In the genomic region with DNA sequence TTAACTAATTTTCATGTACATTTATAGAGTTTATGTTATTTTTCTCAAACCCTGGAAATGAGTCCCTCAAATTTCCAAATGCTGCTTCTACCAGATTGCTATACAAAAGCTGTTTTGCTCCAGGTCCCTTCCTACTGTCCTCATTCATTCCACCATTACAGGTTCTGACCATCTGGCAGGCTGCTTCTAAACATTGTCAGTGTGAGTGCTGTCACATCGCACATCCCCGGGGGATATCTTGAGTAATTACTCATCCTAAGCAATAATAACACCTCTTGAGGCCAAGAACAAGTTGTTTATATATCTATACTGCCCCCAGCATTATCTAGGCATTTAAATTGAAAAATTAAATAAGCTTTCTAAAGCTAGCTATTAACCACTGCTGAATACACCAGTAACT, we compare ENCODE assay signal across 17 cellular contexts.
"Had no signal": no experiment of that assay in that cellular context is flagged by ENCODE, and none has a peak within 500 bp of the region (broad histone marks: within the 10 kb centered on the region; RNA-seq: fewer than 3 reads in every experiment).

No MANE protein-coding gene starts in this region.

- ATAC-seq: esophagus mucosa; gastrocnemius medialis; heart right ventricle; left lung; stimulated activated memory B cell treated with anti-CD40 and anti-IgM and Interleukin-4, amounts not matched to agents 10 μg/mL and 1 μg/mL and 100 μg/mL, for 72 hours had no signal

- DNase-seq: activated CD4-positive, alpha-beta T cell treated with anti-CD3 and anti-CD28 coated beads, Interleukin-2, amount 10 ng/mL, durations not matched to agents 7 days and 5 days; activated CD8-positive, alpha-beta memory T cell treated with anti-CD3 and anti-CD28 coated beads, Interleukin-2, amount 50 U/mL, for 4 hours; activated effector memory CD4-positive, alpha-beta T cell treated with anti-CD3 and anti-CD28 coated beads, Interleukin-2, amount 50 U/mL, for 16 hours; activated T-cell treated with anti-CD3 and anti-CD28 coated beads, Interleukin-2, amount 50 U/mL, for 48 hours; cerebellar nuclear complex; effector CD4-positive, alpha-beta T cell; gastrocnemius medialis; heart right ventricle; left lung; midbrain; nucleus accumbens; sigmoid colon; stimulated activated CD4-positive, alpha-beta T cell treated with anti-CD3 and anti-CD28 coated beads, Interleukin-4, amount 100 ng/mL, for 4 hours; T1000; testis had no signal
